In the genomic region with DNA sequence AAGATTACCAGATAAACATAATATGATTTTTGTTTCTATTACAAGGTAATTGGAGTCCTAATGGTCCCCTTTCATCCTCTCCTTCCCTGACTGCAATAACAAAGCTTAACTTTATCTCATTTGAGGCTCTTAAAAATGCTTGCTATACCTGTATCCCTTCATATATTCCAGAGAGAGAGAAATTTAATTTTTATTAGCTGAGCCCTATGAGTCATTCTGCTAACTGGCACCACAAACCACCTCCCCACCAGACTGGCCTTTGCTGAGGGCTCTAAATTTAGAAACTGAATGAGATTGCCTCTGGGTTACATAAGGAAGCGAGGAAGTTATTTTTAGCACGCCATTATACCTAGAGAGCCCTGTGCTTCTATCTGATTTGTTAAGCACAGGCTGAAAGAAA, we compare ENCODE assay signal across 9 cellular contexts. TPM values are rescaled to one million over a fixed set of nuclear protein-coding genes. Genes with fewer than 3 reads are reported as not detected.
DNase-seq lines count a peak whose midpoint lies in the region; ATAC-seq, FAIRE-seq and TF ChIP-seq lines count a peak whose summit lies in the region.
"Had no signal": no experiment of that assay in that cellular context is flagged by ENCODE, and none has a peak within 500 bp of the region (broad histone marks: within the 10 kb centered on the region; RNA-seq: fewer than 3 reads in every experiment).

No MANE protein-coding gene starts in this region.

- no peaks in the 10 kb centered on the region for H3K36me3 ChIP-seq in SJSA1

- H3K4me1 ChIP-seq in SJSA1 (replicated peaks), result peaks cover 16% of the 10 kb centered on the region

- H3K27ac ChIP-seq in SJSA1, result peak overlapping the region; percentile 79

- H3K27me3 ChIP-seq in SJSA1 (replicated peaks), result no peaks in the 10 kb centered on the region

- ATAC-seq in HG02678 (IDR thresholded peaks at IDR 0.05; ENCODE audit: unreplicated experiment), result no peak

- no peak for TF ChIP-seq POLR2A in GM12891 (IDR thresholded peaks at IDR 0.05; ENCODE audit: low read depth, low read length)

- H3K9me3 ChIP-seq in SJSA1 (replicated peaks), result no peaks in the 10 kb centered on the region

- DNase-seq in NCI-H2081 (lab: John Stamatoyannopoulos, UW) (peak; percentile 25 to 64), NCI-H2081 treated with DMSO at 0.1 percent for 48 hours (lab: John Stamatoyannopoulos, UW) (no peak), M059J (ENCODE audit: low read depth) (peak; percentile 81), SJSA1 (ENCODE audit: low read depth in 1 of 2, low spot score in 2 of 2) (peak; percentile 52 to 58), hepatic stellate cell (ENCODE audit: low spot score) (peak; percentile 33), GM12891 (ENCODE audit: insufficient read length, low spot score) (no peak)
- no peak for DNase-seq in effector CD4-positive, alpha-beta T cell

- H3K4me3 ChIP-seq in SJSA1, result no peak overlapping the region

- FAIRE-seq in GM12891 (lab: Jason Lieb, UNC), result no peak
- FAIRE-seq: A204.1 had no signal

TF ChIP-seq in GM12891, 5 proteins besides CTCF, POLR2A, EP300 and RAD21:
- TF ChIP-seq SPI1 (IDR thresholded peaks at IDR 0.05; ENCODE audit: low read depth, low read length) (no peak), TAF1 (IDR thresholded peaks at IDR 0.05; ENCODE audit: low read depth, low read length) (no peak), POU2F2 (IDR thresholded peaks at IDR 0.05; ENCODE audit: low read depth, low read length) (no peak), POLR2AphosphoS5 (IDR thresholded peaks at IDR 0.05; ENCODE audit: low read depth, low read length) (no peak), PAX5 (IDR thresholded peaks at IDR 0.05; ENCODE audit: insufficient read depth, low read length, severe bottlenecking) (no peak)

RNA-seq across cellular contexts. Expression of a gene that starts 27.4 kb away (rescaled TPM):
- total RNA-seq in M059J (2014; rRNA removed; shearing (Covaris generic)), result not detected in 2 replicates
- total RNA-seq in SJSA1 (2014; rRNA removed; shearing (Covaris generic)), result not detected in 2 replicates
- not detected for polyA plus RNA-seq in GM12891 (2012; ENCODE audit: low read depth, missing spikeins)

Comparison
In these comparisons a context has a peak if more than half of its experiments do, and no peak if none do; other contexts are left out.
1. DNase-seq: peak in NCI-H2081 (2 of 2), M059J (single experiment), SJSA1 (2 of 2) and hepatic stellate cell (single experiment); none in NCI-H2081 treated with DMSO at 0.1 percent for 48 hours (single experiment), GM12891 (single experiment) and effector CD4-positive, alpha-beta T cell (single experiment).